In the genomic region with DNA sequence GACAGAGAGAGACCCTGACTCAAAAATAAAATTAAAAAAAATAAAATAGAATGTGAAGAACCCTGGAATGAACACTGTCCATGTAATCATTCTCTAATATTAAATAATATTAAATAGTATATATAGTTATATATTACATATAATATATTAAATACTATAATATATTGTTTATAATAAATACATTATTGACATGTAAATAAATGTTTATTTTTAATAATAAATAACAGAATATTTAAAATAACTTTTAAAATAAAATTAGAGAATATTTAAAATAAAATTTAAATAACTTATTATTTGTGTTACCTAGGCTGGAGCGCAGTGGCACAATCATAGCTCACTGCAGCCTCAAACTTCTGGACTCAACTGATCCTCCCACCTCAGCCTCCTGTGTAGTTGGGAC, we compare ENCODE assay signal across 23 cellular contexts. TPM values are rescaled to one million over a fixed set of nuclear protein-coding genes. Genes with fewer than 3 reads are reported as not detected.
DNase-seq lines count a peak whose midpoint lies in the region; ATAC-seq, FAIRE-seq and TF ChIP-seq lines count a peak whose summit lies in the region.
"Had no signal": no experiment of that assay in that cellular context is flagged by ENCODE, and none has a peak within 500 bp of the region (broad histone marks: within the 10 kb centered on the region; RNA-seq: fewer than 3 reads in every experiment).

No MANE protein-coding gene starts in this region.

- POLR2A ChIA-PET in WTC11 (lab: Charles Lee), result no interaction called here

- H3K27me3 Mint-ChIP-seq in WTC11 (ENCODE audit: low read depth) (no peaks in the 10 kb centered on the region), immature natural killer cell (ENCODE audit: low read depth in 3 of 3) (peaks cover 0 to 2% (median 0%) of the 10 kb centered on the region in 3 donors)
- no peaks in the 10 kb centered on the region for H3K27me3 Mint-ChIP-seq in stimulated activated memory B cell treated with anti-CD40 and anti-IgM and Interleukin-4, amounts not matched to agents 10 μg/mL and 1 μg/mL and 100 μg/mL, for 72 hours
- H3K27me3 Mint-ChIP-seq in effector memory CD8-positive, alpha-beta T cell, result no peaks in the 10 kb centered on the region
- H3K27me3 Mint-ChIP-seq: B cell, IgD-negative memory B cell had no signal

- no peak for DNase-seq in WTC11 (ENCODE audit: low spot score)
- no peak for DNase-seq in frontal cortex (ENCODE audit: low spot score in 2 of 2)
- no peak for DNase-seq in immature natural killer cell
- DNase-seq in effector memory CD8-positive, alpha-beta T cell, result no peak
- no peak for DNase-seq in superior temporal gyrus (ENCODE audit: extremely low spot score)
- DNase-seq: 8988T; Calu3; CD8-positive, alpha-beta T cell; DMS53; DND-41; EL; GOT3; H7; HFFc6 had no signal

- H3K4me1 Mint-ChIP-seq in WTC11 (no peaks in the 10 kb centered on the region), immature natural killer cell (peaks cover 26 to 35% of the 10 kb centered on the region in 2 donors)
- H3K4me1 Mint-ChIP-seq in stimulated activated memory B cell treated with anti-CD40 and anti-IgM and Interleukin-4, amounts not matched to agents 10 μg/mL and 1 μg/mL and 100 μg/mL, for 72 hours, result peaks cover 30% of the 10 kb centered on the region
- peaks cover 23 to 36% of the 10 kb centered on the region in 2 donors for H3K4me1 Mint-ChIP-seq in effector memory CD8-positive, alpha-beta T cell (ENCODE audit: low read depth in 2 of 2)

- CTCF ChIA-PET in WTC11 (lab: Charles Lee), result no interaction called here

- H3K9me3 Mint-ChIP-seq in WTC11 (no peaks in the 10 kb centered on the region), immature natural killer cell (no peaks in the 10 kb centered on the region)
- no peaks in the 10 kb centered on the region for H3K9me3 Mint-ChIP-seq in stimulated activated memory B cell treated with anti-CD40 and anti-IgM and Interleukin-4, amounts not matched to agents 10 μg/mL and 1 μg/mL and 100 μg/mL, for 72 hours
- no peaks in the 10 kb centered on the region for H3K9me3 Mint-ChIP-seq in effector memory CD8-positive, alpha-beta T cell
- H3K9me3 Mint-ChIP-seq: CD8-positive, alpha-beta T cell; HFFc6; IgD-negative memory B cell had no signal

- ATAC-seq in WTC11 (no peak), HG03442 (IDR thresholded peaks at IDR 0.05; ENCODE audit: unreplicated experiment) (no peak)
- no peak for ATAC-seq in stimulated activated memory B cell treated with anti-CD40 and anti-IgM and Interleukin-4, amounts not matched to agents 10 μg/mL and 1 μg/mL and 100 μg/mL, for 72 hours
- no peak for ATAC-seq in effector memory CD8-positive, alpha-beta T cell (replicated peaks)
- ATAC-seq: CD8-positive, alpha-beta T cell; HCT116; HepG2 had no signal

- no peak overlapping the region for H3K4me3 Mint-ChIP-seq in WTC11
- H3K4me3 Mint-ChIP-seq in stimulated activated memory B cell treated with anti-CD40 and anti-IgM and Interleukin-4, amounts not matched to agents 10 μg/mL and 1 μg/mL and 100 μg/mL, for 72 hours, result no peak overlapping the region
- no peak overlapping the region for H3K4me3 Mint-ChIP-seq in immature natural killer cell
- no peak overlapping the region for H3K4me3 Mint-ChIP-seq in effector memory CD8-positive, alpha-beta T cell
- H3K4me3 Mint-ChIP-seq: B cell; CD8-positive, alpha-beta T cell; HFFc6; IgD-negative memory B cell had no signal

- H3K36me3 Mint-ChIP-seq in WTC11, result peaks cover 22% of the 10 kb centered on the region
- peaks cover 42% of the 10 kb centered on the region for H3K36me3 Mint-ChIP-seq in stimulated activated memory B cell treated with anti-CD40 and anti-IgM and Interleukin-4, amounts not matched to agents 10 μg/mL and 1 μg/mL and 100 μg/mL, for 72 hours
- peaks cover 26 to 38% (median 33%) of the 10 kb centered on the region in 3 donors for H3K36me3 Mint-ChIP-seq in immature natural killer cell
- peaks cover 61% of the 10 kb centered on the region for H3K36me3 Mint-ChIP-seq in effector memory CD8-positive, alpha-beta T cell (ENCODE audit: insufficient read depth)
- H3K36me3 Mint-ChIP-seq: IgD-negative memory B cell had no signal

- peak; percentile 94 for FAIRE-seq in G401.6 (lab: Jason Lieb, UNC)
- FAIRE-seq in frontal cortex (lab: Jason Lieb, UNC), result peak; percentile 86
- FAIRE-seq: GM12891, GM18507, HepG2 had no signal

- H3K27ac Mint-ChIP-seq in WTC11, result no peak overlapping the region
- H3K27ac Mint-ChIP-seq in stimulated activated memory B cell treated with anti-CD40 and anti-IgM and Interleukin-4, amounts not matched to agents 10 μg/mL and 1 μg/mL and 100 μg/mL, for 72 hours, result peak overlapping the region; percentile 42
- H3K27ac Mint-ChIP-seq in immature natural killer cell, result no peak overlapping the region
- H3K27ac Mint-ChIP-seq in effector memory CD8-positive, alpha-beta T cell, result no peak overlapping the region
- H3K27ac Mint-ChIP-seq: B cell, HFFc6 had no signal

- TF ChIP-seq CTCF in WTC11 (IDR thresholded peaks at IDR 0.05), result no peak

TF ChIP-seq in WTC11, 78 proteins besides CTCF, POLR2A, EP300 and RAD21 (continues in another document):
- TF ChIP-seq, protein P1, sequence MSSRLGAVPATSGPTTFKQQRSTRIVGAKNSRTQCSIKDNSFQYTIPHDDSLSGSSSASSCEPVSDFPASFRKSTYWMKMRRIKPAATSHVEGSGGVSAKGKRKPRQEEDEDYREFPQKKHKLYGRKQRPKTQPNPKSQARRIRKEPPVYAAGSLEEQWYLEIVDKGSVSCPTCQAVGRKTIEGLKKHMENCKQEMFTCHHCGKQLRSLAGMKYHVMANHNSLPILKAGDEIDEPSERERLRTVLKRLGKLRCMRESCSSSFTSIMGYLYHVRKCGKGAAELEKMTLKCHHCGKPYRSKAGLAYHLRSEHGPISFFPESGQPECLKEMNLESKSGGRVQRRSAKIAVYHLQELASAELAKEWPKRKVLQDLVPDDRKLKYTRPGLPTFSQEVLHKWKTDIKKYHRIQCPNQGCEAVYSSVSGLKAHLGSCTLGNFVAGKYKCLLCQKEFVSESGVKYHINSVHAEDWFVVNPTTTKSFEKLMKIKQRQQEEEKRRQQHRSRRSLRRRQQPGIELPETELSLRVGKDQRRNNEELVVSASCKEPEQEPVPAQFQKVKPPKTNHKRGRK (CRISPR knock-in tag; IDR thresholded peaks at IDR 0.05; ENCODE audit: borderline replicate concordance), result no peak
- TF ChIP-seq, protein P2, sequence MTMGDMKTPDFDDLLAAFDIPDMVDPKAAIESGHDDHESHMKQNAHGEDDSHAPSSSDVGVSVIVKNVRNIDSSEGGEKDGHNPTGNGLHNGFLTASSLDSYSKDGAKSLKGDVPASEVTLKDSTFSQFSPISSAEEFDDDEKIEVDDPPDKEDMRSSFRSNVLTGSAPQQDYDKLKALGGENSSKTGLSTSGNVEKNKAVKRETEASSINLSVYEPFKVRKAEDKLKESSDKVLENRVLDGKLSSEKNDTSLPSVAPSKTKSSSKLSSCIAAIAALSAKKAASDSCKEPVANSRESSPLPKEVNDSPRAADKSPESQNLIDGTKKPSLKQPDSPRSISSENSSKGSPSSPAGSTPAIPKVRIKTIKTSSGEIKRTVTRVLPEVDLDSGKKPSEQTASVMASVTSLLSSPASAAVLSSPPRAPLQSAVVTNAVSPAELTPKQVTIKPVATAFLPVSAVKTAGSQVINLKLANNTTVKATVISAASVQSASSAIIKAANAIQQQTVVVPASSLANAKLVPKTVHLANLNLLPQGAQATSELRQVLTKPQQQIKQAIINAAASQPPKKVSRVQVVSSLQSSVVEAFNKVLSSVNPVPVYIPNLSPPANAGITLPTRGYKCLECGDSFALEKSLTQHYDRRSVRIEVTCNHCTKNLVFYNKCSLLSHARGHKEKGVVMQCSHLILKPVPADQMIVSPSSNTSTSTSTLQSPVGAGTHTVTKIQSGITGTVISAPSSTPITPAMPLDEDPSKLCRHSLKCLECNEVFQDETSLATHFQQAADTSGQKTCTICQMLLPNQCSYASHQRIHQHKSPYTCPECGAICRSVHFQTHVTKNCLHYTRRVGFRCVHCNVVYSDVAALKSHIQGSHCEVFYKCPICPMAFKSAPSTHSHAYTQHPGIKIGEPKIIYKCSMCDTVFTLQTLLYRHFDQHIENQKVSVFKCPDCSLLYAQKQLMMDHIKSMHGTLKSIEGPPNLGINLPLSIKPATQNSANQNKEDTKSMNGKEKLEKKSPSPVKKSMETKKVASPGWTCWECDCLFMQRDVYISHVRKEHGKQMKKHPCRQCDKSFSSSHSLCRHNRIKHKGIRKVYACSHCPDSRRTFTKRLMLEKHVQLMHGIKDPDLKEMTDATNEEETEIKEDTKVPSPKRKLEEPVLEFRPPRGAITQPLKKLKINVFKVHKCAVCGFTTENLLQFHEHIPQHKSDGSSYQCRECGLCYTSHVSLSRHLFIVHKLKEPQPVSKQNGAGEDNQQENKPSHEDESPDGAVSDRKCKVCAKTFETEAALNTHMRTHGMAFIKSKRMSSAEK (CRISPR knock-in tag; IDR thresholded peaks at IDR 0.05; ENCODE audit: borderline replicate concordance), result no peak
- TF ChIP-seq, protein P3, sequence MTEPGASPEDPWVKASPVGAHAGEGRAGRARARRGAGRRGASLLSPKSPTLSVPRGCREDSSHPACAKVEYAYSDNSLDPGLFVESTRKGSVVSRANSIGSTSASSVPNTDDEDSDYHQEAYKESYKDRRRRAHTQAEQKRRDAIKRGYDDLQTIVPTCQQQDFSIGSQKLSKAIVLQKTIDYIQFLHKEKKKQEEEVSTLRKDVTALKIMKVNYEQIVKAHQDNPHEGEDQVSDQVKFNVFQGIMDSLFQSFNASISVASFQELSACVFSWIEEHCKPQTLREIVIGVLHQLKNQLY (CRISPR knock-in tag; IDR thresholded peaks at IDR 0.05), result no peak
- TF ChIP-seq CREB1 (CRISPR knock-in tag; IDR thresholded peaks at IDR 0.05) (no peak), IRF2 (CRISPR knock-in tag; IDR thresholded peaks at IDR 0.05; ENCODE audit: borderline replicate concordance, low read depth) (no peak)

RNA-seq across cellular contexts. Expression of a gene that starts 32.1 kb away (rescaled TPM):
- 22.2 to 25.8 TPM (median 25.5 TPM) in 3 replicates for total RNA-seq in WTC11 (2021)
- total RNA-seq in frontal cortex, result 16.3 TPM
- 10 to 100 TPM; 19.6 to 37.0 (median 21.8) TPM for polyA plus RNA-seq in immature natural killer cell
